In genomic region chr16:27520982-27521673, GRCh38 we compare ENCODE assay signal across 14 cellular contexts. TPM values are rescaled to one million over a fixed set of nuclear protein-coding genes. Genes with fewer than 3 reads are reported as not detected.
A peak's percentile ranks its signal among the peaks of the same experiment; 100 is the strongest.
DNase-seq lines count a peak whose midpoint lies in the region; TF ChIP-seq lines count a peak whose summit lies in the region.
"Had no signal": no experiment of that assay in that cellular context is flagged by ENCODE, and none has a peak within 500 bp of the region (broad histone marks: within the 10 kb centered on the region; RNA-seq: fewer than 3 reads in every experiment).

No MANE protein-coding gene starts in this region.

- POLR2A ChIA-PET in RWPE1 (lab: Yijun Ruan, JAX; ENCODE audit: low non-redundant PET) = no interaction called here

- no peak for TF ChIP-seq RAD21 in liver (IDR thresholded peaks at IDR 0.05)

- H3K4me3 ChIP-seq in liver (ENCODE audit: low read depth in 1 of 3, low read length in 3 of 3) (no peak overlapping the region), skeletal muscle tissue (ENCODE audit: low read length in 3 of 3) (peak overlapping the region; percentile 38 to 49 (median 47))

- CTCF ChIA-PET in RWPE1 (lab: Yijun Ruan, JAX) = no interaction called here

- H3K4me1 ChIP-seq in liver (ENCODE audit: control insufficient read depth in 4 of 4, insufficient read depth in 4 of 4, low read length in 3 of 4) (peaks cover 0 to 2% (median 0%) of the 10 kb centered on the region in 4 donors), skeletal muscle tissue (ENCODE audit: control insufficient read depth in 3 of 3, insufficient read depth in 3 of 3, low read length in 3 of 3) (peaks cover 56 to 66% (median 64%) of the 10 kb centered on the region in 3 donors)

- no peaks in the 10 kb centered on the region for H3K27me3 ChIP-seq in liver (ENCODE audit: control insufficient read depth in 4 of 4, insufficient read depth in 4 of 4, low read length in 3 of 4)
- no peaks in the 10 kb centered on the region for H3K27me3 ChIP-seq in skeletal muscle tissue (ENCODE audit: control insufficient read depth in 3 of 3, insufficient read depth in 3 of 3, low read length in 3 of 3)

- H3K9ac ChIP-seq in liver (ENCODE audit: low read depth in 1 of 2, low read length in 2 of 2) = no peak overlapping the region
- peak overlapping the region; percentile 76 to 85 (median 83) for H3K9ac ChIP-seq in skeletal muscle tissue (ENCODE audit: low read depth in 1 of 3, low read length in 3 of 3)

- WGBS in liver = 83% methylated on average over 16 of the region's 16 CpGs

- H3K9me3 ChIP-seq in liver (ENCODE audit: control insufficient read depth in 4 of 4, low read length in 3 of 4) (no peaks in the 10 kb centered on the region), skeletal muscle tissue (ENCODE audit: control insufficient read depth in 3 of 3, low read length in 3 of 3) (no peaks in the 10 kb centered on the region)

- DNase-seq in RWPE1 (ENCODE audit: low spot score) = no peak
- no peak for DNase-seq in epithelial cell of prostate (ENCODE audit: low read depth, low spot score)
- no peak for DNase-seq in D341Med (ENCODE audit: low spot score)
- no peak for DNase-seq in caudate nucleus (lab: John Stamatoyannopoulos, UW)
- no peak for DNase-seq in cortex of kidney (lab: John Stamatoyannopoulos, UW)
- no peak for DNase-seq in NCI-H526 (lab: John Stamatoyannopoulos, UW)
- DNase-seq: activated CD4-positive, CD25-positive, alpha-beta regulatory T cell treated with anti-CD3 and anti-CD28 coated beads, Interleukin-2, amount 50 U/mL, for 72 hours; activated T-cell treated with anti-CD3 and anti-CD28 coated beads, Interleukin-2, amount 50 U/mL, for 48 hours; foreskin melanocyte; GDM1; NCI-H1092; NCI-H524 treated with DMSO at 0.1 percent for 48 hours had no signal

- H3K36me3 ChIP-seq in liver (ENCODE audit: control insufficient read depth in 4 of 4, insufficient read depth in 3 of 4, low read depth in 1 of 4, low read length in 3 of 4) = peaks cover 1 to 54% (median 31%) of the 10 kb centered on the region in 4 donors
- H3K36me3 ChIP-seq in skeletal muscle tissue (ENCODE audit: control insufficient read depth in 3 of 3, insufficient read depth in 3 of 3, low read length in 3 of 3) = peaks cover 17 to 35% (median 21%) of the 10 kb centered on the region in 3 donors

- TF ChIP-seq CTCF in RWPE1 (conservative IDR thresholded peaks at IDR 0.05; ENCODE audit: low read depth) = no peak
- no peak for TF ChIP-seq CTCF in liver (IDR thresholded peaks at IDR 0.05; ENCODE audit: low read depth, low read length, missing input control)

- peak overlapping the region; percentile 29 for H3K27ac ChIP-seq in RWPE1
- H3K27ac ChIP-seq in epithelial cell of prostate = peak overlapping the region; percentile 11
- H3K27ac ChIP-seq in liver (ENCODE audit: low read depth in 1 of 2, low read length in 2 of 2) = no peak overlapping the region
- H3K27ac ChIP-seq in skeletal muscle tissue (ENCODE audit: low read depth, low read length) = peak overlapping the region; percentile 96
- no peak overlapping the region for H3K27ac ChIP-seq in caudate nucleus (ENCODE audit: low read depth, low read length)

TF ChIP-seq in liver, 16 proteins besides CTCF, POLR2A, EP300 and RAD21:
- TF ChIP-seq SP1 (IDR thresholded peaks at IDR 0.05) (peak; percentile 31), HNF4G (IDR thresholded peaks at IDR 0.05) (no peak), NR2F2 (IDR thresholded peaks at IDR 0.05) (no peak), MAX (IDR thresholded peaks at IDR 0.05) (no peak), FOXA1 (IDR thresholded peaks at IDR 0.05) (no peak), EGR1 (IDR thresholded peaks at IDR 0.05; ENCODE audit: low read depth in 2 of 2) (no peak)
- TF ChIP-seq, protein P1, sequence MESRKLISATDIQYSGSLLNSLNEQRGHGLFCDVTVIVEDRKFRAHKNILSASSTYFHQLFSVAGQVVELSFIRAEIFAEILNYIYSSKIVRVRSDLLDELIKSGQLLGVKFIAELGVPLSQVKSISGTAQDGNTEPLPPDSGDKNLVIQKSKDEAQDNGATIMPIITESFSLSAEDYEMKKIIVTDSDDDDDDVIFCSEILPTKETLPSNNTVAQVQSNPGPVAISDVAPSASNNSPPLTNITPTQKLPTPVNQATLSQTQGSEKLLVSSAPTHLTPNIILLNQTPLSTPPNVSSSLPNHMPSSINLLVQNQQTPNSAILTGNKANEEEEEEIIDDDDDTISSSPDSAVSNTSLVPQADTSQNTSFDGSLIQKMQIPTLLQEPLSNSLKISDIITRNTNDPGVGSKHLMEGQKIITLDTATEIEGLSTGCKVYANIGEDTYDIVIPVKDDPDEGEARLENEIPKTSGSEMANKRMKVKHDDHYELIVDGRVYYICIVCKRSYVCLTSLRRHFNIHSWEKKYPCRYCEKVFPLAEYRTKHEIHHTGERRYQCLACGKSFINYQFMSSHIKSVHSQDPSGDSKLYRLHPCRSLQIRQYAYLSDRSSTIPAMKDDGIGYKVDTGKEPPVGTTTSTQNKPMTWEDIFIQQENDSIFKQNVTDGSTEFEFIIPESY (IDR thresholded peaks at IDR 0.05) = no peak

RNA-seq across cellular contexts. Expression of gene GTF3C1, which starts 28.6 kb away (rescaled TPM):
- 10 to 100 TPM; 27.8 to 28.0 TPM for total RNA-seq in liver
- 10 to 100 TPM; 15.3 to 16.6 TPM for polyA plus RNA-seq in liver
- total RNA-seq in skeletal muscle tissue = 48.0 TPM

RNA-seq across cellular contexts. Expression of gene KATNIP, which starts 28.8 kb away (rescaled TPM):
- total RNA-seq in liver = 1 to 10 TPM; 6.4 to 6.5 TPM
- polyA plus RNA-seq in liver = 1 to 10 TPM; 2.0 to 2.5 TPM
- 7.8 TPM for total RNA-seq in skeletal muscle tissue

Comparison
In these comparisons a context has a peak if more than half of its experiments do, and no peak if none do; other contexts are left out.
1. H3K27ac ChIP-seq: peak in RWPE1 (single experiment), epithelial cell of prostate (single experiment) and skeletal muscle tissue (single experiment); none in liver (0 of 2) and caudate nucleus (single experiment).
2. H3K4me3 ChIP-seq: peak in skeletal muscle tissue (3 of 3); none in liver (0 of 3).
3. H3K9ac ChIP-seq: peak in skeletal muscle tissue (3 of 3); none in liver (0 of 2).